In genomic region chr7:23415198-23415597, GRCh38 we compare ENCODE assay signal across 2 cellular contexts.
TF ChIP-seq lines count a peak whose summit lies in the region.

No MANE protein-coding gene starts in this region.

TF ChIP-seq in IMR-90, 13 proteins besides CTCF, POLR2A, EP300 and RAD21:
- no peak for TF ChIP-seq FOS (IDR thresholded peaks at IDR 0.05; ENCODE audit: low read depth, low read length)
- TF ChIP-seq NFE2L2 (IDR thresholded peaks at IDR 0.05; ENCODE audit: low read depth, low read length): no peak
- TF ChIP-seq SMC3 (IDR thresholded peaks at IDR 0.05; ENCODE audit: low read depth, low read length): no peak
- TF ChIP-seq MXI1 (IDR thresholded peaks at IDR 0.05; ENCODE audit: borderline replicate concordance, low read depth, low read length): no peak
- TF ChIP-seq CHD1 (IDR thresholded peaks at IDR 0.05; ENCODE audit: low read depth, low read length): no peak
- no peak for TF ChIP-seq USF2 (IDR thresholded peaks at IDR 0.05; ENCODE audit: low read depth, low read length)
- no peak for TF ChIP-seq RFX5 (IDR thresholded peaks at IDR 0.05; ENCODE audit: low read depth, low read length)
- no peak for TF ChIP-seq MAFK (IDR thresholded peaks at IDR 0.05; ENCODE audit: low read depth, low read length)
- TF ChIP-seq MAZ (IDR thresholded peaks at IDR 0.05; ENCODE audit: borderline replicate concordance, low read depth, low read length): no peak
- TF ChIP-seq RCOR1 (IDR thresholded peaks at IDR 0.05; ENCODE audit: insufficient replicate concordance, low read length): no peak
- no peak for TF ChIP-seq BHLHE40 (IDR thresholded peaks at IDR 0.05; ENCODE audit: low read depth, low read length)
- no peak for TF ChIP-seq ELK1 (IDR thresholded peaks at IDR 0.05; ENCODE audit: borderline replicate concordance, low read depth, low read length)
- TF ChIP-seq CEBPB (IDR thresholded peaks at IDR 0.05; ENCODE audit: low read depth, low read length): no peak

TF ChIP-seq in K562, 482 proteins besides CTCF, POLR2A, EP300 and RAD21:
- TF ChIP-seq MECOM (CRISPR knock-in tag; IDR thresholded peaks at IDR 0.05) (no peak), AFF4 (CRISPR knock-in tag; IDR thresholded peaks at IDR 0.05) (no peak), POLR2G (IDR thresholded peaks at IDR 0.05; ENCODE audit: low read depth, low read length) (0 out of 2 replicates have a peak, but pooled peaks have one; percentile 23)
